ENCODE assay signal across 15 cellular contexts in the genomic region with DNA sequence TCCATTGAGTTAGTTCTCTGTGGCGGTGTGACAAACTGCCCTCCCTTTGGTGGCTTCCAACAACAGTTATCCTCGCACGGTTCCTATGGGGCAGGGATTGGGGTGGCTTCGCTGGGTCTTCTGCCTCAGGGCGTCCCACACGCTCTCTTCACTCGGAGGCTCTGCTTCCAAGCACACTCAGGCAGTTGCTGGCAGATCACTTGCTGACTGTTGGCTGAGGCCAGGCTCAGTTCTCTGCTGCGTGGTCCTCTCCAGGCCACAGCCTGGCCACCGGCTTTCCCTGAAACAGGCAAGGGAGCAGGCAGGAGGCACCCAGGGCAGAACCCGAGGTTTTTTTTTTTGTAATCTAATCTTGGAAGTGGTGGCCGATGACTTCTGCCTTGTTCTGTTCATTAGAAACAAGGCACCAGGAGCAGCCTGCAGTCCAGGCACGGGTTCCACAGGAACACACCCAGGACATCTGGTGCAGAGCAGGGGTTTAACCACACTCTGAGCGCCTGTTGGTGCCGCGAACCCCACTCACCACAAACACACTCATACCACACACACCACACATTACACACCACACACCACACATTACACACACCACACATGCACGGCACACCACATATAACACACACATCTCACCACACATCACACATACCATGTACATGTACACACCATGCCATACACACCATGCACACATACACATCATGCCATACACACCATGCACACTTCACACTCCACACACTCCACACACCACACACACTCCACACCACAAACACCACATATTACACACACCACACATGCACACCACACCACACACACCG.
DNase-seq lines count a peak whose midpoint lies in the region; ATAC-seq, FAIRE-seq and TF ChIP-seq lines count a peak whose summit lies in the region.
"Had no signal": no experiment of that assay in that cellular context is flagged by ENCODE, and none has a peak within 500 bp of the region (broad histone marks: within the 10 kb centered on the region; RNA-seq: fewer than 3 reads in every experiment).

No MANE protein-coding gene starts in this region.

- peaks cover 8% of the 10 kb centered on the region for H3K9me3 ChIP-seq in left ventricle myocardium inferior (replicated peaks)
- H3K9me3 ChIP-seq: BLaER1, psoas muscle had no signal

- no peaks in the 10 kb centered on the region for H3K27me3 ChIP-seq in left ventricle myocardium inferior (ENCODE audit: low read depth)
- H3K27me3 ChIP-seq: BLaER1, hepatocyte had no signal

- no peak overlapping the region for H3K4me3 ChIP-seq in Jurkat, Clone E6-1 (ENCODE audit: low read length)
- H3K4me3 ChIP-seq in left ventricle myocardium inferior: no peak overlapping the region
- H3K4me3 ChIP-seq: BLaER1, hepatocyte, psoas muscle had no signal

- H3K27ac ChIP-seq in left ventricle myocardium inferior (replicated peaks): peak overlapping the region; percentile 5
- H3K27ac ChIP-seq: BLaER1, hepatocyte, psoas muscle had no signal

- TF ChIP-seq CTCF in left ventricle myocardium inferior (IDR thresholded peaks at IDR 0.05; ENCODE audit: borderline replicate concordance): no peak

- no peak for ATAC-seq in HG02973 (IDR thresholded peaks at IDR 0.05; ENCODE audit: unreplicated experiment)

- intact Hi-C loops in left ventricle myocardium inferior (cut with micrococcal nuclease) (loop anchor here (10.0 kb wide), 1 partner anchor 291 kb away; no protein-coding TSS in a partner anchor), posterior vena cava (cut with DNase I) (no loop called here)

- H3K4me1 ChIP-seq in left ventricle myocardium inferior: no peaks in the 10 kb centered on the region
- H3K4me1 ChIP-seq: psoas muscle had no signal

- no peaks in the 10 kb centered on the region for H3K36me3 ChIP-seq in left ventricle myocardium inferior
- H3K36me3 ChIP-seq: BLaER1 had no signal

- no peak for DNase-seq in GM12892 (ENCODE audit: insufficient read length)
- peak; percentile 71 for DNase-seq in Jurkat, Clone E6-1 (ENCODE audit: low read depth, low spot score)
- DNase-seq in left ventricle myocardium inferior: no peak
- DNase-seq in posterior vena cava (ENCODE audit: low spot score): peak; percentile 82
- DNase-seq in GF-D8 (lab: John Stamatoyannopoulos, UW): no peak
- no peak for DNase-seq in HK-2 (ENCODE audit: unreplicated experiment)
- no peak for DNase-seq in kidney glomerular epithelial cell (lab: John Stamatoyannopoulos, UW)
- DNase-seq: activated naive CD4-positive, alpha-beta T cell treated with anti-CD3 and anti-CD28 coated beads, Interleukin-2, amount 50 U/mL, for 16 hours; NCI-H1930; NCI-H524; stimulated activated CD4-positive, alpha-beta T cell treated with anti-CD3 and anti-CD28 coated beads, Interleukin-1b, Interleukin-23, amount 100 ng/mL, for 48 hours had no signal

- peak; percentile 95 for FAIRE-seq in GM12892 (lab: Jason Lieb, UNC)

- no peak for TF ChIP-seq POLR2A in GM12892 (IDR thresholded peaks at IDR 0.05; ENCODE audit: low read depth, low read length)

Comparison
In these comparisons a context has a peak if more than half of its experiments do, and no peak if none do; other contexts are left out.
1. DNase-seq: peak in Jurkat, Clone E6-1 (single experiment) and posterior vena cava (single experiment); none in GM12892 (single experiment), left ventricle myocardium inferior (single experiment), GF-D8 (single experiment), HK-2 (single experiment) and kidney glomerular epithelial cell (single experiment).